Comparison of ENCODE assay signal across 1 cellular context in genomic region chr10:44993226-44993921, GRCh38.
TF ChIP-seq lines count a peak whose summit lies in the region.

No MANE protein-coding gene starts in this region.

TF ChIP-seq in H1, 55 proteins besides CTCF, POLR2A, EP300 and RAD21:
- TF ChIP-seq TEAD4 (IDR thresholded peaks at IDR 0.05; ENCODE audit: low read depth, low read length), result no peak
- no peak for TF ChIP-seq SRF (IDR thresholded peaks at IDR 0.05; ENCODE audit: low read depth, low read length)
- TF ChIP-seq ZNF274 (IDR thresholded peaks at IDR 0.05; ENCODE audit: borderline replicate concordance, extremely low read depth, low read length), result no peak
- TF ChIP-seq HDAC6 (IDR thresholded peaks at IDR 0.05; ENCODE audit: low read depth, low read length), result no peak
- no peak for TF ChIP-seq SUZ12 (IDR thresholded peaks at IDR 0.05; ENCODE audit: low read length)
- TF ChIP-seq SIN3A (conservative IDR thresholded peaks at IDR 0.05 in 1 of 2, IDR thresholded peaks at IDR 0.05 in 1 of 2; ENCODE audit: low read depth in 1 of 2, low read length in 2 of 2), result no peak
- no peak for TF ChIP-seq SP2 (IDR thresholded peaks at IDR 0.05; ENCODE audit: low read length)
- no peak for TF ChIP-seq CHD1 (IDR thresholded peaks at IDR 0.05; ENCODE audit: low read depth, low read length)
